22 cellular contexts compared by ENCODE assay signal in the genomic region with DNA sequence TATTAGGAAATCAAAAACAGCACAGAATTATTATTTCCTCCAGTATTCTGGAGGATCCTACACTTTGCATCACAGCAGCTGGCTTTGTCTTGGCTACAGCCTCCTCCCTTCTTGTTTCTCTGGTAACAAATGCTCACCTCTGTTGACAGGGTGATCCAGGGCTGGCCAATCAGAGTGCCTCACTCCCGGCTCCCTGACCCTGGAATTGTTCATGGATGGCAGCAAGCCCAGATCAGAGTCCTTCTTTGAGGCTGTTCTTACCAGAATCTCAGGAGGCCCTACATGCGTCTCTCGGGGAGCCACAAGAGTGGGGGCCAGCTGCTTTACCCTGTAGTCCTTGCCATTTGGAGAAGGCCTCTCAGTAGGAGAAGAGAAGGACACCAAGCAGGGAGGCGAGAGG. TPM values are rescaled to one million over a fixed set of nuclear protein-coding genes. Genes with fewer than 3 reads are reported as not detected.
DNase-seq lines count a peak whose midpoint lies in the region; ATAC-seq and TF ChIP-seq lines count a peak whose summit lies in the region.
"Had no signal": no experiment of that assay in that cellular context is flagged by ENCODE, and none has a peak within 500 bp of the region (broad histone marks: within the 10 kb centered on the region; RNA-seq: fewer than 3 reads in every experiment).

No MANE protein-coding gene starts in this region.

- H3K4me3 ChIP-seq in adrenal gland = no peak overlapping the region
- H3K4me3 ChIP-seq: HAP-1, right atrium auricular region had no signal

- H3K9me3 Mint-ChIP-seq in activated naive CD8-positive, alpha-beta T cell treated with anti-CD3 and anti-CD28 coated beads, Interleukin-2, amount 50 U/mL, for 24 hours = no peaks in the 10 kb centered on the region
- H3K9me3 Mint-ChIP-seq in activated T-cell treated with anti-CD3 and anti-CD28 coated beads, Interleukin-2, amount 50 U/mL, for 72 hours = no peaks in the 10 kb centered on the region
- H3K9me3 Mint-ChIP-seq: nephron progenitor cell had no signal

- H3K27me3 Mint-ChIP-seq in activated naive CD8-positive, alpha-beta T cell treated with anti-CD3 and anti-CD28 coated beads, Interleukin-2, amount 50 U/mL, for 24 hours = peaks cover 6% of the 10 kb centered on the region
- H3K27me3 Mint-ChIP-seq in activated T-cell treated with anti-CD3 and anti-CD28 coated beads, Interleukin-2, amount 50 U/mL, for 72 hours (ENCODE audit: low read depth) = peaks cover 7% of the 10 kb centered on the region
- H3K27me3 Mint-ChIP-seq: activated CD8-positive, alpha-beta memory T cell treated with anti-CD3 and anti-CD28 coated beads, Interleukin-2, amount 10 ng/mL, durations not matched to agents 7 days and 5 days had no signal

- no peaks in the 10 kb centered on the region for H3K36me3 Mint-ChIP-seq in activated naive CD8-positive, alpha-beta T cell treated with anti-CD3 and anti-CD28 coated beads, Interleukin-2, amount 50 U/mL, for 24 hours (ENCODE audit: low read depth)
- H3K36me3 Mint-ChIP-seq in activated T-cell treated with anti-CD3 and anti-CD28 coated beads, Interleukin-2, amount 50 U/mL, for 72 hours (ENCODE audit: insufficient read depth in 2 of 2) = no peaks in the 10 kb centered on the region
- H3K36me3 Mint-ChIP-seq: activated CD8-positive, alpha-beta memory T cell treated with anti-CD3 and anti-CD28 coated beads, Interleukin-2, amount 10 ng/mL, durations not matched to agents 7 days and 5 days had no signal

- no peak overlapping the region for H3K27ac Mint-ChIP-seq in activated naive CD8-positive, alpha-beta T cell treated with anti-CD3 and anti-CD28 coated beads, Interleukin-2, amount 50 U/mL, for 24 hours
- H3K27ac Mint-ChIP-seq in activated T-cell treated with anti-CD3 and anti-CD28 coated beads, Interleukin-2, amount 50 U/mL, for 72 hours = no peak overlapping the region
- H3K27ac Mint-ChIP-seq: activated CD8-positive, alpha-beta memory T cell treated with anti-CD3 and anti-CD28 coated beads, Interleukin-2, amount 10 ng/mL, durations not matched to agents 7 days and 5 days; nephron progenitor cell had no signal

- no peak overlapping the region for H3K4me3 Mint-ChIP-seq in activated naive CD8-positive, alpha-beta T cell treated with anti-CD3 and anti-CD28 coated beads, Interleukin-2, amount 50 U/mL, for 24 hours
- H3K4me3 Mint-ChIP-seq in activated T-cell treated with anti-CD3 and anti-CD28 coated beads, Interleukin-2, amount 50 U/mL, for 72 hours = no peak overlapping the region
- H3K4me3 Mint-ChIP-seq: activated CD8-positive, alpha-beta memory T cell treated with anti-CD3 and anti-CD28 coated beads, Interleukin-2, amount 10 ng/mL, durations not matched to agents 7 days and 5 days; nephron progenitor cell had no signal

- no peaks in the 10 kb centered on the region for H3K4me1 ChIP-seq in adrenal gland (replicated peaks in 1 of 2)
- H3K4me1 ChIP-seq: HAP-1, right atrium auricular region had no signal

- intact Hi-C loops in adrenal gland (cut with DNase I) = no loop called here

- ATAC-seq in activated naive CD8-positive, alpha-beta T cell treated with anti-CD3 and anti-CD28 coated beads, Interleukin-2, amount 50 U/mL, for 24 hours = no peak
- no peak for ATAC-seq in activated T-cell treated with anti-CD3 and anti-CD28 coated beads, Interleukin-2, amount 50 U/mL, for 72 hours (replicated peaks in 1 of 2)
- ATAC-seq: activated CD8-positive, alpha-beta memory T cell treated with anti-CD3 and anti-CD28 coated beads, Interleukin-2, amount 10 ng/mL, durations not matched to agents 7 days and 5 days; esophagus mucosa had no signal

- DNase-seq in DMS79 (lab: John Stamatoyannopoulos, UW) (peak; percentile 35), NCI-H2029 (lab: John Stamatoyannopoulos, UW) (peak; percentile 91), adrenal gland (peak; percentile 55 to 82 (median 64)), medulla oblongata (ENCODE audit: extremely low spot score) (peak; percentile 41), inferior parietal cortex (ENCODE audit: extremely low spot score) (no peak)
- no peak for DNase-seq in activated naive CD8-positive, alpha-beta T cell treated with anti-CD3 and anti-CD28 coated beads, Interleukin-2, amount 50 U/mL, for 24 hours
- no peak for DNase-seq in activated T-cell treated with anti-CD3 and anti-CD28 coated beads, Interleukin-2, amount 50 U/mL, for 72 hours
- no peak for DNase-seq in activated CD4-positive, alpha-beta T cell treated with anti-CD3 and anti-CD28 coated beads, Interleukin-2, amount 50 U/mL, for 1 hour
- DNase-seq: activated CD8-positive, alpha-beta memory T cell treated with anti-CD3 and anti-CD28 coated beads, Interleukin-2, amount 10 ng/mL, durations not matched to agents 7 days and 5 days; activated naive CD4-positive, alpha-beta T cell; glutamatergic neuron; Kasumi-1; mammary epithelial cell; NCI-H1930; nephron progenitor cell; SHP77; T-helper 2 cell had no signal

- no peak overlapping the region for H3K27ac ChIP-seq in adrenal gland
- H3K27ac ChIP-seq: right atrium auricular region had no signal

- no peak for TF ChIP-seq POLR2A in adrenal gland (IDR thresholded peaks at IDR 0.05)

- TF ChIP-seq CTCF in adrenal gland (IDR thresholded peaks at IDR 0.05) = no peak

- H3K27me3 ChIP-seq in adrenal gland = no peaks in the 10 kb centered on the region
- H3K27me3 ChIP-seq: right atrium auricular region had no signal

- H3K36me3 ChIP-seq in adrenal gland (replicated peaks in 1 of 2) = no peaks in the 10 kb centered on the region
- H3K36me3 ChIP-seq: HAP-1, right atrium auricular region had no signal

- 0 to 46% (median 31%) methylated on average over 1 to 4 of the region's 4 CpGs for WGBS in adrenal gland, 4 donors

- H3K4me1 Mint-ChIP-seq in activated naive CD8-positive, alpha-beta T cell treated with anti-CD3 and anti-CD28 coated beads, Interleukin-2, amount 50 U/mL, for 24 hours = no peaks in the 10 kb centered on the region
- H3K4me1 Mint-ChIP-seq in activated T-cell treated with anti-CD3 and anti-CD28 coated beads, Interleukin-2, amount 50 U/mL, for 72 hours (ENCODE audit: low read depth) = no peaks in the 10 kb centered on the region
- H3K4me1 Mint-ChIP-seq: activated CD8-positive, alpha-beta memory T cell treated with anti-CD3 and anti-CD28 coated beads, Interleukin-2, amount 10 ng/mL, durations not matched to agents 7 days and 5 days had no signal

- no peaks in the 10 kb centered on the region for H3K9me3 ChIP-seq in adrenal gland (replicated peaks in 1 of 3)
- H3K9me3 ChIP-seq: HAP-1, right atrium auricular region had no signal

RNA-seq across cellular contexts. Expression of a gene that starts 48.4 kb away (rescaled TPM):
- 1 to 10 TPM in 2 of 8 donors, under 1 TPM in 5, not detected in 1; 0.12 to 2.5 (median 0.69) TPM for total RNA-seq in adrenal gland
- 1 to 10 TPM in 1 of 3 donors, under 1 TPM in 2; 0.51 to 2.7 (median 0.80) TPM for polyA plus RNA-seq in adrenal gland
- total RNA-seq in activated T-cell treated with anti-CD3 and anti-CD28 coated beads, Interleukin-2, amount 50 U/mL, for 72 hours = not detected
- total RNA-seq: activated CD8-positive, alpha-beta memory T cell treated with anti-CD3 and anti-CD28 coated beads, Interleukin-2, amount 10 ng/mL, durations not matched to agents 7 days and 5 days; dermis microvascular lymphatic vessel endothelial cell; esophagus mucosa had no signal
- polyA plus RNA-seq: AG04450, mammary epithelial cell had no signal

Comparison
In these comparisons a context has a peak if more than half of its experiments do, and no peak if none do; other contexts are left out.
1. DNase-seq: peak in DMS79 (single experiment), NCI-H2029 (single experiment), adrenal gland (7 of 7) and medulla oblongata (single experiment); none in activated naive CD8-positive, alpha-beta T cell treated with anti-CD3 and anti-CD28 coated beads, Interleukin-2, amount 50 U/mL, for 24 hours (single experiment), activated T-cell treated with anti-CD3 and anti-CD28 coated beads, Interleukin-2, amount 50 U/mL, for 72 hours (0 of 2), inferior parietal cortex (single experiment) and activated CD4-positive, alpha-beta T cell treated with anti-CD3 and anti-CD28 coated beads, Interleukin-2, amount 50 U/mL, for 1 hour (single experiment).